In genomic region chr14:89498836-89499235, GRCh38 we compare ENCODE assay signal across 20 cellular contexts.
"Had no signal": no experiment of that assay in that cellular context is flagged by ENCODE, and none has a peak within 500 bp of the region (broad histone marks: within the 10 kb centered on the region; RNA-seq: fewer than 3 reads in every experiment).

No MANE protein-coding gene starts in this region.

- H3K9me3 Mint-ChIP-seq: activated CD4-positive, alpha-beta T cell treated with anti-CD3 and anti-CD28 coated beads, Interleukin-2, amount 10 ng/mL, durations not matched to agents 7 days and 5 days; effector memory CD8-positive, alpha-beta T cell; nephron; stimulated activated effector memory CD8-positive, alpha-beta T cell treated with anti-CD3 and anti-CD28 coated beads, Interleukin-12 subunit alpha, Interleukin-12 subunit beta, amount 100 ng/mL, for 72 hours; T-cell; type B pancreatic cell had no signal

- H3K4me3 ChIP-seq: hepatocyte, lung, sigmoid colon, stomach had no signal

- H3K4me3 Mint-ChIP-seq: activated CD4-positive, alpha-beta T cell treated with anti-CD3 and anti-CD28 coated beads, Interleukin-2, amount 10 ng/mL, durations not matched to agents 7 days and 5 days; activated CD8-positive, alpha-beta T cell treated with anti-CD3 and anti-CD28 coated beads, Interleukin-2, amount 10 ng/mL, durations not matched to agents 7 days and 5 days; effector memory CD8-positive, alpha-beta T cell; nephron; stimulated activated effector memory CD8-positive, alpha-beta T cell treated with anti-CD3 and anti-CD28 coated beads, Interleukin-12 subunit alpha, Interleukin-12 subunit beta, amount 100 ng/mL, for 72 hours; T-cell; type B pancreatic cell had no signal

- FAIRE-seq: keratinocyte had no signal

- H3K27me3 Mint-ChIP-seq: activated CD4-positive, alpha-beta T cell treated with anti-CD3 and anti-CD28 coated beads, Interleukin-2, amount 10 ng/mL, durations not matched to agents 7 days and 5 days; effector memory CD8-positive, alpha-beta T cell; T-cell; type B pancreatic cell had no signal

- ATAC-seq: activated CD4-positive, CD25-positive, alpha-beta regulatory T cell treated with anti-CD3 and anti-CD28 coated beads, Interleukin-2, amount 50 U/mL, for 24 hours; activated CD8-positive, alpha-beta T cell treated with anti-CD3 and anti-CD28 coated beads, Interleukin-2, amount 10 ng/mL, durations not matched to agents 7 days and 5 days; effector memory CD8-positive, alpha-beta T cell; stimulated activated effector memory CD8-positive, alpha-beta T cell treated with anti-CD3 and anti-CD28 coated beads, Interleukin-12 subunit alpha, Interleukin-12 subunit beta, amount 100 ng/mL, for 72 hours; T-cell had no signal

- H3K27ac ChIP-seq: hepatocyte, sigmoid colon, stomach had no signal

- H3K4me1 ChIP-seq: sigmoid colon had no signal

- H3K27ac Mint-ChIP-seq: activated CD4-positive, alpha-beta T cell treated with anti-CD3 and anti-CD28 coated beads, Interleukin-2, amount 10 ng/mL, durations not matched to agents 7 days and 5 days; activated CD8-positive, alpha-beta T cell treated with anti-CD3 and anti-CD28 coated beads, Interleukin-2, amount 10 ng/mL, durations not matched to agents 7 days and 5 days; nephron; stimulated activated effector memory CD8-positive, alpha-beta T cell treated with anti-CD3 and anti-CD28 coated beads, Interleukin-12 subunit alpha, Interleukin-12 subunit beta, amount 100 ng/mL, for 72 hours; T-cell; type B pancreatic cell had no signal

- H3K9me3 ChIP-seq: sigmoid colon, stomach had no signal

- H3K27me3 ChIP-seq: hepatocyte, sigmoid colon, stomach had no signal

- DNase-seq: activated CD4-positive, alpha-beta T cell treated with anti-CD3 and anti-CD28 coated beads, Interleukin-2, amount 10 ng/mL, durations not matched to agents 7 days and 5 days; activated CD8-positive, alpha-beta T cell treated with anti-CD3 and anti-CD28 coated beads, Interleukin-2, amount 10 ng/mL, durations not matched to agents 7 days and 5 days; activated effector memory CD4-positive, alpha-beta T cell treated with Interleukin-2 at 50 U/mL for 16 hours; activated naive CD4-positive, alpha-beta T cell treated with anti-CD3 and anti-CD28 coated beads, Interleukin-2, amount 50 U/mL, for 16 hours; activated T-cell treated with anti-CD3 and anti-CD28 coated beads, Interleukin-2, amount 50 U/mL, for 48 hours; effector memory CD8-positive, alpha-beta T cell; foreskin fibroblast; midbrain; occipital lobe; sigmoid colon; stimulated activated CD4-positive, alpha-beta T cell treated with anti-CD3 and anti-CD28 coated beads, Interleukin-4, amount 100 ng/mL, for 24 hours; stomach; T-cell had no signal
